In the genomic region with DNA sequence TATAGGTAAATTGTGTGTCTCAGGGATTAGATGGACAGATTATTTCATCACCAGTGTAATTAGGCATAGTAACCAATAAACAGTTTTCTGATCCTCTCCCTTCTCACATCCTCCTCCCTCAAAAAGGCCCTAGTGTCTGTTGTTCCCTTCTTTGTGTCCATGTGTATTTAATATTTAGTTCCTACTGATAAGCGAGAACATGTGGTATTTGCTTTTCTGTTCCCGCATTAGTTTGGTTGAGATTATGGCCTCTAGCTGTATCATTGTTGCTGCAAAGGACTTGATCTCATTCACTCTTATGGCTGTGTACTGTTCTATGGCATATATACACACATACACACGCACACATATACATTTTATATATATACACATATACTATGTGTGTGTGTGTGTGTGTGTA, we compare ENCODE assay signal across 7 cellular contexts.
"Had no signal": no experiment of that assay in that cellular context is flagged by ENCODE, and none has a peak within 500 bp of the region (broad histone marks: within the 10 kb centered on the region; RNA-seq: fewer than 3 reads in every experiment).

No MANE protein-coding gene starts in this region.

- H3K36me3 ChIP-seq: HAP-1 had no signal

- H3K9ac ChIP-seq: GM23248 had no signal

- H2AFZ ChIP-seq: GM23248 had no signal

- H3K4me3 ChIP-seq: GM23248, HAP-1, K562 had no signal

- H3K27ac ChIP-seq: GM23248 had no signal

- H3K9me3 ChIP-seq: HAP-1 had no signal

- DNase-seq: GM23248, GOT3, H7, IMR-90, KG1 had no signal

- H3K4me1 ChIP-seq: HAP-1 had no signal
